1 cellular context compared by ENCODE assay signal in the genomic region with DNA sequence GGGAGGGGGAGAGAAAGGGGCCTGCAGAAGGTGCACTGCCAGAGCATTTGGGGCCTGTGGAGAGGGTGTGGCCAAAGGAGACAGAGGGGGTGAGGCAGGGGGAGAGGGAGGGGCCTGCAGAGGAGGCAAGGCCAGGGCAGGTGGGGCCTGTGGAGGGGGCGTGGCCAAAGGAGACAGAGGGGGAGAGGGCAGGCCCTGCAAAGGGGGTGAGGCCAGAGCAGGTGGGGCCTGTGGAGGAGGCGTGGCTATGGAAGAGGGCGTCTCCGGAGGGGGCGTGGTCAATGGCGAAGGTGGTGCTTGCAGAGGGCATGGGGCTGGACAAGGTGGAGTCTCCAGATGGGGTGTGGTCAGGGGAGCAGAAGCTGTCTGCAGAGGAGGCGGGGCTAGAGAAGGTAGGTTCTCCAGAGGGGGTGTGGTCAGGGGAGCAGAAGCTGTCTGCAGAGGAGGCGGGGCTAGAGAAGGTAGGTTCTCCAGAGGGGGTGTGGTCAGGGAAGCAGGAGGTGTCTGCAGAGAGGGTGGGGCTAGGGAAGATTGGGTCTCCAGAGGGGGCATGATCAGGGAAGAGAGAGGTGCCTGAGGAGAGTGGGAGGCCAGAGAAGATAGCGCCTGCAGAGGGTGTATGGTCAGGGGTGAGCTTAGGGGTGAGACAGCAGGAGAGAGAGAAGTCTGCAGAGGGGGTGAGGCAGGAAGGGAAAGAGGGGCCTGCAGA.
TF ChIP-seq lines count a peak whose summit lies in the region.

No MANE protein-coding gene starts in this region.

TF ChIP-seq in H1, 55 proteins besides CTCF, POLR2A, EP300 and RAD21:
- no peak for TF ChIP-seq JUND (IDR thresholded peaks at IDR 0.05; ENCODE audit: low read length)
- no peak; the same call in 1 of the 2 replicates for TF ChIP-seq SP1 (IDR thresholded peaks at IDR 0.05; ENCODE audit: low read depth, low read length)
- TF ChIP-seq TAF7 (optimal IDR thresholded peaks at IDR 0.05; ENCODE audit: borderline replicate concordance, low read depth, low read length), result no peak
- TF ChIP-seq NANOG (IDR thresholded peaks at IDR 0.05; ENCODE audit: insufficient read depth, low read depth, low read length, poor library complexity, severe bottlenecking), result no peak
- no peak for TF ChIP-seq GABPA (IDR thresholded peaks at IDR 0.05; ENCODE audit: borderline replicate concordance, insufficient read depth, low read length)
- no peak for TF ChIP-seq SAP30 (IDR thresholded peaks at IDR 0.05; ENCODE audit: insufficient read depth, insufficient replicate concordance, low read length)
- no peak for TF ChIP-seq CBX8 (IDR thresholded peaks at IDR 0.05; ENCODE audit: borderline replicate concordance, low read depth, low read length)
- no peak for TF ChIP-seq TEAD4 (IDR thresholded peaks at IDR 0.05; ENCODE audit: low read depth, low read length)
- TF ChIP-seq CTBP2 (IDR thresholded peaks at IDR 0.05; ENCODE audit: borderline replicate concordance, insufficient read depth, insufficient read length, low read length), result no peak
- TF ChIP-seq, protein P1, sequence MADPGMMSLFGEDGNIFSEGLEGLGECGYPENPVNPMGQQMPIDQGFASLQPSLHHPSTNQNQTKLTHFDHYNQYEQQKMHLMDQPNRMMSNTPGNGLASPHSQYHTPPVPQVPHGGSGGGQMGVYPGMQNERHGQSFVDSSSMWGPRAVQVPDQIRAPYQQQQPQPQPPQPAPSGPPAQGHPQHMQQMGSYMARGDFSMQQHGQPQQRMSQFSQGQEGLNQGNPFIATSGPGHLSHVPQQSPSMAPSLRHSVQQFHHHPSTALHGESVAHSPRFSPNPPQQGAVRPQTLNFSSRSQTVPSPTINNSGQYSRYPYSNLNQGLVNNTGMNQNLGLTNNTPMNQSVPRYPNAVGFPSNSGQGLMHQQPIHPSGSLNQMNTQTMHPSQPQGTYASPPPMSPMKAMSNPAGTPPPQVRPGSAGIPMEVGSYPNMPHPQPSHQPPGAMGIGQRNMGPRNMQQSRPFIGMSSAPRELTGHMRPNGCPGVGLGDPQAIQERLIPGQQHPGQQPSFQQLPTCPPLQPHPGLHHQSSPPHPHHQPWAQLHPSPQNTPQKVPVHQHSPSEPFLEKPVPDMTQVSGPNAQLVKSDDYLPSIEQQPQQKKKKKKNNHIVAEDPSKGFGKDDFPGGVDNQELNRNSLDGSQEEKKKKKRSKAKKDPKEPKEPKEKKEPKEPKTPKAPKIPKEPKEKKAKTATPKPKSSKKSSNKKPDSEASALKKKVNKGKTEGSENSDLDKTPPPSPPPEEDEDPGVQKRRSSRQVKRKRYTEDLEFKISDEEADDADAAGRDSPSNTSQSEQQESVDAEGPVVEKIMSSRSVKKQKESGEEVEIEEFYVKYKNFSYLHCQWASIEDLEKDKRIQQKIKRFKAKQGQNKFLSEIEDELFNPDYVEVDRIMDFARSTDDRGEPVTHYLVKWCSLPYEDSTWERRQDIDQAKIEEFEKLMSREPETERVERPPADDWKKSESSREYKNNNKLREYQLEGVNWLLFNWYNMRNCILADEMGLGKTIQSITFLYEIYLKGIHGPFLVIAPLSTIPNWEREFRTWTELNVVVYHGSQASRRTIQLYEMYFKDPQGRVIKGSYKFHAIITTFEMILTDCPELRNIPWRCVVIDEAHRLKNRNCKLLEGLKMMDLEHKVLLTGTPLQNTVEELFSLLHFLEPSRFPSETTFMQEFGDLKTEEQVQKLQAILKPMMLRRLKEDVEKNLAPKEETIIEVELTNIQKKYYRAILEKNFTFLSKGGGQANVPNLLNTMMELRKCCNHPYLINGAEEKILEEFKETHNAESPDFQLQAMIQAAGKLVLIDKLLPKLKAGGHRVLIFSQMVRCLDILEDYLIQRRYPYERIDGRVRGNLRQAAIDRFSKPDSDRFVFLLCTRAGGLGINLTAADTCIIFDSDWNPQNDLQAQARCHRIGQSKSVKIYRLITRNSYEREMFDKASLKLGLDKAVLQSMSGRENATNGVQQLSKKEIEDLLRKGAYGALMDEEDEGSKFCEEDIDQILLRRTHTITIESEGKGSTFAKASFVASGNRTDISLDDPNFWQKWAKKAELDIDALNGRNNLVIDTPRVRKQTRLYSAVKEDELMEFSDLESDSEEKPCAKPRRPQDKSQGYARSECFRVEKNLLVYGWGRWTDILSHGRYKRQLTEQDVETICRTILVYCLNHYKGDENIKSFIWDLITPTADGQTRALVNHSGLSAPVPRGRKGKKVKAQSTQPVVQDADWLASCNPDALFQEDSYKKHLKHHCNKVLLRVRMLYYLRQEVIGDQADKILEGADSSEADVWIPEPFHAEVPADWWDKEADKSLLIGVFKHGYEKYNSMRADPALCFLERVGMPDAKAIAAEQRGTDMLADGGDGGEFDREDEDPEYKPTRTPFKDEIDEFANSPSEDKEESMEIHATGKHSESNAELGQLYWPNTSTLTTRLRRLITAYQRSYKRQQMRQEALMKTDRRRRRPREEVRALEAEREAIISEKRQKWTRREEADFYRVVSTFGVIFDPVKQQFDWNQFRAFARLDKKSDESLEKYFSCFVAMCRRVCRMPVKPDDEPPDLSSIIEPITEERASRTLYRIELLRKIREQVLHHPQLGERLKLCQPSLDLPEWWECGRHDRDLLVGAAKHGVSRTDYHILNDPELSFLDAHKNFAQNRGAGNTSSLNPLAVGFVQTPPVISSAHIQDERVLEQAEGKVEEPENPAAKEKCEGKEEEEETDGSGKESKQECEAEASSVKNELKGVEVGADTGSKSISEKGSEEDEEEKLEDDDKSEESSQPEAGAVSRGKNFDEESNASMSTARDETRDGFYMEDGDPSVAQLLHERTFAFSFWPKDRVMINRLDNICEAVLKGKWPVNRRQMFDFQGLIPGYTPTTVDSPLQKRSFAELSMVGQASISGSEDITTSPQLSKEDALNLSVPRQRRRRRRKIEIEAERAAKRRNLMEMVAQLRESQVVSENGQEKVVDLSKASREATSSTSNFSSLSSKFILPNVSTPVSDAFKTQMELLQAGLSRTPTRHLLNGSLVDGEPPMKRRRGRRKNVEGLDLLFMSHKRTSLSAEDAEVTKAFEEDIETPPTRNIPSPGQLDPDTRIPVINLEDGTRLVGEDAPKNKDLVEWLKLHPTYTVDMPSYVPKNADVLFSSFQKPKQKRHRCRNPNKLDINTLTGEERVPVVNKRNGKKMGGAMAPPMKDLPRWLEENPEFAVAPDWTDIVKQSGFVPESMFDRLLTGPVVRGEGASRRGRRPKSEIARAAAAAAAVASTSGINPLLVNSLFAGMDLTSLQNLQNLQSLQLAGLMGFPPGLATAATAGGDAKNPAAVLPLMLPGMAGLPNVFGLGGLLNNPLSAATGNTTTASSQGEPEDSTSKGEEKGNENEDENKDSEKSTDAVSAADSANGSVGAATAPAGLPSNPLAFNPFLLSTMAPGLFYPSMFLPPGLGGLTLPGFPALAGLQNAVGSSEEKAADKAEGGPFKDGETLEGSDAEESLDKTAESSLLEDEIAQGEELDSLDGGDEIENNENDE (IDR thresholded peaks at IDR 0.05; ENCODE audit: insufficient replicate concordance, low read length), result no peak
- no peak for TF ChIP-seq SIX5 (IDR thresholded peaks at IDR 0.05; ENCODE audit: low read depth, low read length)
- no peak for TF ChIP-seq FOSL1 (IDR thresholded peaks at IDR 0.05; ENCODE audit: insufficient read depth, low read depth, low read length)
